Comparison of ENCODE assay signal across 29 cellular contexts in the genomic region with DNA sequence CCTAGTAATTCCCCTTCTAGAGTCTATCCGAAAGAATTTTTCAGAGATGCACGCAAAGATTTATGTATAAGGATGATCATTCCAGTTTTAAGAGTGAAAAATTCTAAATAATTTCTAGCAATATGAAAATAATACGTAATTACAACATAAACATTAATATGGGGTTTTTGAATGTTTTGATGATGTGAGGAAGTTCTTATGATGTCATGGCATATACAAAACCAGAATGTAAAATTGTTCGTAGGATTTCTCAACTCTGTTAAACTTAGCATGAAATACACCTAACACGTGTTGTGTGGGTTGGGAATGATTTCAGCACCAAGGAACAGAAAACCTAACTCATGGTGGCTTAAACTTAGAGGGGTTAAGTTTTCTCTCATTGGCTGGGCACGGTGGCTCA.
"Had no signal": no experiment of that assay in that cellular context is flagged by ENCODE, and none has a peak within 500 bp of the region (broad histone marks: within the 10 kb centered on the region; RNA-seq: fewer than 3 reads in every experiment).

No MANE protein-coding gene starts in this region.

- FAIRE-seq: colon, endometrium, endothelial cell of umbilical vein, frontal cortex had no signal

- H3K9me3 ChIP-seq: colonic mucosa, esophagus muscularis mucosa, esophagus squamous epithelium, gastrocnemius medialis, gastroesophageal sphincter, heart left ventricle, heart right ventricle had no signal

- DNase-seq: colonic mucosa; cortex of kidney; dermis blood vessel endothelial cell; dorsolateral prefrontal cortex; effector CD4-positive, alpha-beta T cell; effector CD8-positive, alpha-beta T cell; effector memory CD4-positive, alpha-beta T cell; effector memory CD8-positive, alpha-beta T cell; endodermal cell; erythroblast; esophagus squamous epithelium; foreskin fibroblast; foreskin keratinocyte; foreskin melanocyte; gastrocnemius medialis; glutamatergic neuron; head of caudate nucleus; heart right ventricle had no signal

- H3K27me3 ChIP-seq: colonic mucosa, dorsolateral prefrontal cortex, esophagus muscularis mucosa, esophagus squamous epithelium, foreskin keratinocyte, gastrocnemius medialis, gastroesophageal sphincter, heart left ventricle, heart right ventricle had no signal

- H3K4me3 ChIP-seq: colonic mucosa, coronary artery, dorsolateral prefrontal cortex, esophagus muscularis mucosa, esophagus squamous epithelium, gastrocnemius medialis, gastroesophageal sphincter, heart left ventricle, heart right ventricle had no signal

- H3K27ac Mint-ChIP-seq: dendritic cell treated with granulocyte-macrophage colony-stimulating factor and Interleukin-4, amounts not matched to agents 40 ng/mL and 50 ng/mL, for 4 days; effector memory CD8-positive, alpha-beta T cell; endodermal cell had no signal

- H3K27me3 Mint-ChIP-seq: dendritic cell treated with granulocyte-macrophage colony-stimulating factor and Interleukin-4, amounts not matched to agents 40 ng/mL and 50 ng/mL, for 4 days had no signal

- H3K9me3 Mint-ChIP-seq: dendritic cell treated with granulocyte-macrophage colony-stimulating factor and Interleukin-4, amounts not matched to agents 40 ng/mL and 50 ng/mL, for 4 days; effector memory CD8-positive, alpha-beta T cell; endodermal cell had no signal

- H3K4me3 Mint-ChIP-seq: dendritic cell treated with granulocyte-macrophage colony-stimulating factor and Interleukin-4, amounts not matched to agents 40 ng/mL and 50 ng/mL, for 4 days; effector memory CD8-positive, alpha-beta T cell; endodermal cell had no signal

- H3K4me1 ChIP-seq: colonic mucosa had no signal

- ATAC-seq: effector memory CD8-positive, alpha-beta T cell; esophagus mucosa; foreskin keratinocyte; gastrocnemius medialis; gastroesophageal sphincter; heart left ventricle; heart right ventricle had no signal

- H3K27ac ChIP-seq: colonic mucosa, coronary artery, dorsolateral prefrontal cortex, epithelial cell of prostate, esophagus muscularis mucosa, esophagus squamous epithelium, foreskin keratinocyte, gastrocnemius medialis, gastroesophageal sphincter, heart left ventricle, heart right ventricle had no signal

- H3K36me3 ChIP-seq: colonic mucosa, esophagus muscularis mucosa, esophagus squamous epithelium, gastrocnemius medialis, gastroesophageal sphincter, heart left ventricle, heart right ventricle had no signal
